12 cellular contexts compared by ENCODE assay signal in genomic region chr9:38023661-38024035, GRCh38. TPM values are rescaled to one million over a fixed set of nuclear protein-coding genes. Genes with fewer than 3 reads are reported as not detected.
DNase-seq lines count a peak whose midpoint lies in the region; ATAC-seq, FAIRE-seq and TF ChIP-seq lines count a peak whose summit lies in the region.
"Had no signal": no experiment of that assay in that cellular context is flagged by ENCODE, and none has a peak within 500 bp of the region (broad histone marks: within the 10 kb centered on the region; RNA-seq: fewer than 3 reads in every experiment).

No MANE protein-coding gene starts in this region.

- no peak for TF ChIP-seq POLR2A in HepG2 (IDR thresholded peaks at IDR 0.05; ENCODE audit: insufficient read depth in 1 of 2, low read depth in 2 of 2, low read length in 2 of 2)

- DNase-seq in HFFc6, result no peak
- no peak for DNase-seq in ascending aorta (ENCODE audit: low spot score in 2 of 2)
- no peak for DNase-seq in HepG2 (ENCODE audit: low spot score)
- peak; percentile 14 for DNase-seq in superior temporal gyrus (ENCODE audit: extremely low spot score)
- DNase-seq in GM10248 (ENCODE audit: extremely low spot score), result no peak
- DNase-seq in OCI-M1 (lab: John Stamatoyannopoulos, UW), result no peak
- no peak for DNase-seq in activated T-cell treated with anti-CD3 and anti-CD28 coated beads, Interleukin-2, amount 50 U/mL, for 72 hours
- DNase-seq: activated CD4-positive, alpha-beta T cell treated with anti-CD3 and anti-CD28 coated beads for 48 hours; activated naive CD4-positive, alpha-beta T cell treated with anti-CD3 and anti-CD28 coated beads, Interleukin-2, amount 10 ng/mL, durations not matched to agents 7 days and 5 days had no signal

- no peak for FAIRE-seq in HepG2 (lab: Jason Lieb, UNC)
- FAIRE-seq: H54 had no signal

- peaks cover 28% of the 10 kb centered on the region; the same call in 1 of the 2 replicates for H4K20me1 ChIP-seq in HepG2 (ENCODE audit: insufficient read depth, low read length)

- H3K27me3 ChIP-seq in ascending aorta (no peaks in the 10 kb centered on the region), HepG2 (ENCODE audit: control insufficient read depth in 1 of 2, insufficient read depth in 2 of 2, low read length in 2 of 2) (no peaks in the 10 kb centered on the region)

- no peaks in the 10 kb centered on the region for H3K9me3 Mint-ChIP-seq in HFFc6
- no peaks in the 10 kb centered on the region for H3K9me3 Mint-ChIP-seq in activated T-cell treated with anti-CD3 and anti-CD28 coated beads, Interleukin-2, amount 50 U/mL, for 72 hours
- H3K9me3 Mint-ChIP-seq: activated naive CD4-positive, alpha-beta T cell treated with anti-CD3 and anti-CD28 coated beads, Interleukin-2, amount 10 ng/mL, durations not matched to agents 7 days and 5 days had no signal

- H3K36me3 ChIP-seq in ascending aorta (no peaks in the 10 kb centered on the region), HepG2 (replicated peaks in 1 of 2; ENCODE audit: control insufficient read depth in 1 of 2, insufficient read depth in 2 of 2, low read length in 2 of 2) (peaks cover 15 to 18% of the 10 kb centered on the region in 2 experiments)

- no peak for TF ChIP-seq EP300 in HepG2 (IDR thresholded peaks at IDR 0.05; ENCODE audit: low read depth in 2 of 2, low read length in 2 of 2)
- no peak for TF ChIP-seq EP300 in HepG2 (CRISPR knock-in tag; IDR thresholded peaks at IDR 0.05; ENCODE audit: borderline replicate concordance)

- peak overlapping the region; percentile 99 for H3K27ac Mint-ChIP-seq in HFFc6
- H3K27ac Mint-ChIP-seq in activated T-cell treated with anti-CD3 and anti-CD28 coated beads, Interleukin-2, amount 50 U/mL, for 72 hours, result no peak overlapping the region
- H3K27ac Mint-ChIP-seq: activated naive CD4-positive, alpha-beta T cell treated with anti-CD3 and anti-CD28 coated beads, Interleukin-2, amount 10 ng/mL, durations not matched to agents 7 days and 5 days had no signal

- 78% methylated on average over 4 of the region's 5 CpGs for WGBS in HepG2 (ENCODE audit: low lambda C conversion rate)

- H3K4me1 Mint-ChIP-seq in HFFc6 (ENCODE audit: low read depth), result peaks cover 92% of the 10 kb centered on the region
- H3K4me1 Mint-ChIP-seq in activated T-cell treated with anti-CD3 and anti-CD28 coated beads, Interleukin-2, amount 50 U/mL, for 72 hours (ENCODE audit: low read depth), result no peaks in the 10 kb centered on the region
- H3K4me1 Mint-ChIP-seq: activated naive CD4-positive, alpha-beta T cell treated with anti-CD3 and anti-CD28 coated beads, Interleukin-2, amount 10 ng/mL, durations not matched to agents 7 days and 5 days had no signal

- no peak for TF ChIP-seq RAD21 in HepG2 (CRISPR knock-in tag; IDR thresholded peaks at IDR 0.05)

- H3K4me2 ChIP-seq in HepG2 (ENCODE audit: low read depth, low read length), result peak overlapping the region; percentile 69

- H3K27ac ChIP-seq in ascending aorta (peak overlapping the region; percentile 57 to 68), HepG2 (ENCODE audit: extremely low read length, insufficient read depth, low read length) (peak overlapping the region; percentile 70)
- H3K27ac ChIP-seq: psoas muscle had no signal

- peaks cover 91% of the 10 kb centered on the region for H3K79me2 ChIP-seq in HepG2 (ENCODE audit: insufficient read depth, low read length)

- no peak overlapping the region for H3K4me3 Mint-ChIP-seq in HFFc6
- no peak overlapping the region for H3K4me3 Mint-ChIP-seq in activated T-cell treated with anti-CD3 and anti-CD28 coated beads, Interleukin-2, amount 50 U/mL, for 72 hours
- H3K4me3 Mint-ChIP-seq: activated naive CD4-positive, alpha-beta T cell treated with anti-CD3 and anti-CD28 coated beads, Interleukin-2, amount 10 ng/mL, durations not matched to agents 7 days and 5 days had no signal

- peaks cover 9% of the 10 kb centered on the region; the same call in 1 of the 2 replicates for H3K36me3 Mint-ChIP-seq in HFFc6 (ENCODE audit: low read depth)
- no peaks in the 10 kb centered on the region for H3K36me3 Mint-ChIP-seq in activated T-cell treated with anti-CD3 and anti-CD28 coated beads, Interleukin-2, amount 50 U/mL, for 72 hours (ENCODE audit: insufficient read depth in 2 of 2)
- H3K36me3 Mint-ChIP-seq: activated naive CD4-positive, alpha-beta T cell treated with anti-CD3 and anti-CD28 coated beads, Interleukin-2, amount 10 ng/mL, durations not matched to agents 7 days and 5 days had no signal

- H3K4me1 ChIP-seq in ascending aorta, result peaks cover 35 to 72% of the 10 kb centered on the region in 2 donors
- peaks cover 100% of the 10 kb centered on the region for H3K4me1 ChIP-seq in HepG2 (ENCODE audit: insufficient read depth, low read length)

- H3K9ac ChIP-seq in HepG2 (ENCODE audit: insufficient read depth, low read depth, low read length), result no peak overlapping the region

- intact Hi-C loops in ascending aorta (cut with DNase I), result loop anchor here (5.0 kb wide), 1 partner anchor 354 kb away; no protein-coding TSS in a partner anchor
- intact Hi-C loops in HepG2 (cut with micrococcal nuclease; ENCODE audit: unreplicated experiment), result loop anchor here (2.0 to 10.0 kb wide), 2 partner anchors 43 to 141 kb away; no protein-coding TSS in a partner anchor

- H2AFZ ChIP-seq in HepG2 (ENCODE audit: low read length), result no peak overlapping the region

- H3K27me3 Mint-ChIP-seq in HFFc6 (ENCODE audit: insufficient read depth), result peaks cover 2% of the 10 kb centered on the region; the same call in 1 of the 2 replicates
- no peaks in the 10 kb centered on the region for H3K27me3 Mint-ChIP-seq in activated T-cell treated with anti-CD3 and anti-CD28 coated beads, Interleukin-2, amount 50 U/mL, for 72 hours (ENCODE audit: low read depth)

- H3K9me3 ChIP-seq in ascending aorta (no peaks in the 10 kb centered on the region), HepG2 (ENCODE audit: low read length) (no peaks in the 10 kb centered on the region)
- H3K9me3 ChIP-seq: psoas muscle had no signal

- no TSS peak for BruUV-seq in HepG2 (replicated peaks; lab: Mats Ljungman, UMichigan)

- TF ChIP-seq CTCF in HFFc6 (IDR thresholded peaks at IDR 0.05) (0 out of 2 replicates have a peak, but pooled peaks have one; percentile 11), ascending aorta (IDR thresholded peaks at IDR 0.05) (no peak), HepG2 (CRISPR knock-in tag; IDR thresholded peaks at IDR 0.05) (0 out of 2 replicates have a peak, but pooled peaks have one; percentile 10), GM10248 (IDR thresholded peaks at IDR 0.05; ENCODE audit: control extremely low read depth, extremely low read depth, low read depth, missing control alignments) (no peak)

- in situ Hi-C loops in HepG2 (cut with HindIII; ENCODE audit: extremely low pct_ligation_motif_present, low pct_unique_long_range_greater_than_20kb), result loop anchor here (5.0 kb wide), 1 partner anchor 44 kb away; the partner anchor contains the start of gene SHB

- ATAC-seq in HepG2 (peak; percentile 11), GM19324 (IDR thresholded peaks at IDR 0.05; ENCODE audit: low FRiP score, unreplicated experiment) (no peak)
- no peak for ATAC-seq in activated T-cell treated with anti-CD3 and anti-CD28 coated beads, Interleukin-2, amount 50 U/mL, for 72 hours (replicated peaks in 1 of 2)

- POLR2A ChIA-PET in HepG2 (lab: Yijun Ruan, JAX) (interaction anchor here (0.8 to 5.7 kb wide), 16 partner anchors 11 to 558 kb away, joined by 3 to 47 read pairs (median 6); partner anchors contain the start of gene ZBTB5), GM10248 (lab: Yijun Ruan, JAX) (no interaction called here)

- no peak overlapping the region for H3K4me3 ChIP-seq in ascending aorta
- H3K4me3 ChIP-seq in HepG2 (replicated peaks in 1 of 3; ENCODE audit: insufficient read depth in 1 of 3, low read depth in 2 of 3, low read length in 3 of 3), result no peak overlapping the region
- H3K4me3 ChIP-seq: psoas muscle had no signal

- CTCF ChIA-PET in HepG2 (lab: Yijun Ruan, JAX; ENCODE audit: low intra/inter-chr PET ratio, low total read pairs) (no interaction called here), GM10248 (lab: Yijun Ruan, JAX) (interaction anchor here (1.1 to 1.3 kb wide), 4 partner anchors 9 to 393 kb away, joined by 3 to 4 read pairs (median 3); no protein-coding TSS in a partner anchor)

TF ChIP-seq in HepG2, 621 proteins besides CTCF, POLR2A, EP300 and RAD21 (continues in another document):
- TF ChIP-seq ZNF781 (CRISPR knock-in tag; IDR thresholded peaks at IDR 0.05; ENCODE audit: borderline replicate concordance, not compliant biosample characterization) (no peak), ZNF33B (CRISPR knock-in tag; IDR thresholded peaks at IDR 0.05) (no peak), TEAD2 (CRISPR knock-in tag; IDR thresholded peaks at IDR 0.05) (no peak), ZNF430 (CRISPR knock-in tag; IDR thresholded peaks at IDR 0.05) (no peak), ELF4 (CRISPR knock-in tag; IDR thresholded peaks at IDR 0.05; ENCODE audit: borderline replicate concordance) (no peak)

RNA-seq across cellular contexts. Expression of gene SHB, which starts 45.4 kb away (rescaled TPM):
- total RNA-seq in HFFc6 (2021; fragmentation: NEBNext Ultra II Directional; extraction: Animal tissue kit (Norgen Biotek cat#: 25700)), result 10 to 100 TPM; 26.8 to 29.8 (median 28.6) TPM
- total RNA-seq in ascending aorta (77.8 TPM), HepG2 (2016; rRNA removed; fragmentation: Illumina TruSeq; extraction: Trizol) (14.7 and 19.4 TPM in 2 replicates)
- 7.3 and 8.2 TPM in 2 replicates for total RNA-seq in HepG2 (2016; cell fraction: cytosol; rRNA removed; fragmentation: Illumina TruSeq; extraction: Trizol; ENCODE audit: low read depth)
- total RNA-seq in HepG2 (2016; cell fraction: insoluble cytoplasmic fraction; rRNA removed; fragmentation: Illumina TruSeq; extraction: Trizol), result 12.9 and 18.0 TPM in 2 replicates
- 16.0 and 20.4 TPM in 2 replicates for total RNA-seq in HepG2 (2016; cell fraction: membrane; rRNA removed; fragmentation: Illumina TruSeq; extraction: Trizol)
- total RNA-seq in HepG2 (2016; cell fraction: nucleus; rRNA removed; fragmentation: Illumina TruSeq; extraction: Trizol), result 12.0 and 14.5 TPM in 2 replicates
- polyA plus RNA-seq in HepG2 (2011; rRNA removed), result 20.7 and 25.3 TPM in 2 replicates
- polyA plus RNA-seq in HepG2 (2011; cell fraction: cytosol; rRNA removed), result 19.8 and 24.1 TPM in 2 replicates
- polyA plus RNA-seq in HepG2 (2011; cell fraction: nucleus; rRNA removed), result 26.3 and 29.8 TPM in 2 replicates
- 16.2 and 22.8 TPM in 2 replicates for polyA plus RNA-seq in HepG2 (2012)
- 9.0 and 11.2 TPM in 2 replicates for polyA plus RNA-seq in HepG2 (2016; cell fraction: cytosol; fragmentation: Illumina TruSeq; extraction: Trizol; ENCODE audit: low read depth)
- polyA plus RNA-seq in HepG2 (2016; cell fraction: insoluble cytoplasmic fraction; fragmentation: Illumina TruSeq; extraction: Trizol; ENCODE audit: low read depth), result 21.3 and 23.2 TPM in 2 replicates
- polyA plus RNA-seq in HepG2 (2016; cell fraction: membrane; fragmentation: Illumina TruSeq; extraction: Trizol; ENCODE audit: low read depth), result 18.0 and 21.9 TPM in 2 replicates
- polyA plus RNA-seq in HepG2 (2016; cell fraction: nucleus; fragmentation: Illumina TruSeq; extraction: Trizol; ENCODE audit: insufficient read depth, low read depth), result 17.6 and 17.8 TPM in 2 replicates
- 8.6 and 37.7 TPM in 2 replicates for polyA minus RNA-seq in HepG2 (2011; rRNA and poly(A)+ RNA removed; ENCODE audit: low replicate concordance)
- polyA minus RNA-seq in HepG2 (2011; cell fraction: cytosol; rRNA and poly(A)+ RNA removed), result 28.1 and 28.8 TPM in 2 replicates
- polyA minus RNA-seq in HepG2 (2011; cell fraction: nucleus; rRNA and poly(A)+ RNA removed), result 42.1 and 49.2 TPM in 2 replicates
- total RNA-seq in activated T-cell treated with anti-CD3 and anti-CD28 coated beads, Interleukin-2, amount 50 U/mL, for 72 hours, result 1 to 10 TPM; 1.0 to 1.6 TPM

Comparison
In these comparisons a context has a peak if more than half of its experiments do, and no peak if none do; other contexts are left out.
1. CTCF ChIP-seq: peak in HFFc6 (single experiment) and HepG2 (single experiment); none in ascending aorta (0 of 3) and GM10248 (single experiment).